In the genomic region with DNA sequence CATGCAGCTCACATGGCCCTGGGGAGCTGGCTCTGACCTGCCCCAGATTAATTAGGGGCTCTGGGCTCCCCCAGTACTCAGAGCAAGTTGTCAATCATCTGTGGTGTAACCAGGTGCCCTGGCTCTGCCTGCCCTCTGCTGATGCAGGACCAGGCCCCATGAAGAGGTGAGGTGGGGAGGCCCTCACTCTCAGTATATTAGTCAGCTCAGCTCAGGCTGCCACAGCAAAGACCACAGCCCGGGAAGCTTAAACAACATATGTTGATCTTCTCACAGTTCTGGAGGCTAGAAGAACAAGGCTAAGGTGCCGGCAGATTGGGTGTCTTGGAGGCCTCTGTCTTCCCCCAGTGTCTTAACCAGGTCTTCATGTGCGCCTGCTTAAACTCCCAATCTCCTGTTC, we compare ENCODE assay signal across 21 cellular contexts.
"Had no signal": no experiment of that assay in that cellular context is flagged by ENCODE, and none has a peak within 500 bp of the region (broad histone marks: within the 10 kb centered on the region; RNA-seq: fewer than 3 reads in every experiment).

No MANE protein-coding gene starts in this region.

- H3K4me3 ChIP-seq: colonic mucosa, hepatocyte, lung, psoas muscle, right lobe of liver, spleen had no signal

- H3K9me3 Mint-ChIP-seq: nephron progenitor cell had no signal

- H2AFZ ChIP-seq: hepatocyte had no signal

- ATAC-seq: left ventricle myocardium superior, psoas muscle, right lobe of liver had no signal

- H3K36me3 ChIP-seq: colonic mucosa, neutrophil, right lobe of liver, spleen had no signal

- H3K4me1 Mint-ChIP-seq: nephron progenitor cell had no signal

- H3K36me3 Mint-ChIP-seq: stimulated activated naive B cell treated with anti-CD40 and anti-IgM and Interleukin-4, amounts not matched to agents 10 μg/mL and 1 μg/mL and 100 μg/mL, for 72 hours had no signal

- H3K27me3 ChIP-seq: colonic mucosa, hepatocyte, neutrophil, right lobe of liver had no signal

- H3K4me3 Mint-ChIP-seq: nephron progenitor cell; stimulated activated naive B cell treated with anti-CD40 and anti-IgM and Interleukin-4, amounts not matched to agents 10 μg/mL and 1 μg/mL and 100 μg/mL, for 72 hours had no signal

- H3K27ac Mint-ChIP-seq: nephron progenitor cell; stimulated activated naive B cell treated with anti-CD40 and anti-IgM and Interleukin-4, amounts not matched to agents 10 μg/mL and 1 μg/mL and 100 μg/mL, for 72 hours had no signal

- DNase-seq: colonic mucosa; dermis blood vessel endothelial cell; foreskin melanocyte; head of caudate nucleus; left colon; left ventricle myocardium superior; mesenchymal stem cell; midbrain; nephron progenitor cell; psoas muscle; retina; right lobe of liver; spleen; stimulated activated CD4-positive, alpha-beta T cell treated with anti-CD3 and anti-CD28 coated beads, Interleukin-15, amount 100 ng/mL, for 24 hours; stimulated activated CD4-positive, alpha-beta T cell treated with anti-CD3 and anti-CD28 coated beads, Interleukin-1b, Interleukin-23, amount 100 ng/mL, for 48 hours; stimulated activated CD4-positive, alpha-beta T cell treated with anti-CD3 and anti-CD28 coated beads, Interleukin-4, amount 100 ng/mL, for 24 hours; stimulated activated naive B cell treated with anti-CD40 and anti-IgM and Interleukin-4, amounts not matched to agents 10 μg/mL and 1 μg/mL and 100 μg/mL, for 72 hours; trophoblast cell had no signal

- H3K27ac ChIP-seq: colonic mucosa, hepatocyte, neutrophil, psoas muscle, right lobe of liver, spleen had no signal

- H3K4me2 ChIP-seq: hepatocyte had no signal

- H3K9me3 ChIP-seq: colonic mucosa, neutrophil, psoas muscle, right lobe of liver had no signal

- H3K4me1 ChIP-seq: colonic mucosa, psoas muscle, right lobe of liver had no signal

- H3K79me2 ChIP-seq: hepatocyte had no signal
